1 cellular context compared by ENCODE assay signal in the genomic region with DNA sequence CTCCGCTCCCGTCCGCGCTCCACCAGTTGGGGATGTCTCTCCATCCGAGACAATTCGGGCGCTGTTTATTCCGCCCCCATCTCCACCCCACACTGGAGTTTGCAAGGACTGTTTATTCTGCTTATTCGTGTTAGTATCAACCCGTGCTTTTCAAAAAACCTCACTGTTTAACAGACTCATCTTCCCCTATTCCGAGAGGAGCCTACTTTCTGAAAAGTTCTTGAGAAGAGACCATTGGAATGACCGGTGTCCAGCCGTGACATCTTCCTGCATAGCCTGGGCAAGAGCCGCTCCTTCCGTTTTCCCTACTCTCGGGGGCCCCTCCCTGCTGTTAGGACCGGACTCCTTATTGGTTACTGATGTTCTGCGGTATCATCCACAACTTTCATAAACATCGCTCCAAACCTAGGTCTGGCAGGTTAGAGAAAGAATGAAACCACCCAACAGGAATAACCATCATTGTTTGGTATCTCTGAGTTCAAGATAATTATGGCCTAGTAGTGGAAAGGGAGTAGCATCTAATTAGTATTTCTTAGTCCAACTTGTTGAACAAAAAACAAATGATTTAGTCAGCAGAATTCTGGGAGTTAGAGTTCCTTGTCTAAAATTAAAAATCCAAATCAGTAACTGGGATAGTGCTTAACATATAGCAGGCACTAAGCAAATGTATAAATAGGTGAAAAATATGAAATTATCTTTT.
A peak's percentile ranks its signal among the peaks of the same experiment; 100 is the strongest.
TF ChIP-seq lines count a peak whose summit lies in the region.

No MANE protein-coding gene starts in this region.

TF ChIP-seq in H1, 55 proteins besides CTCF, POLR2A, EP300 and RAD21 (continued from another document):
- 0 out of 2 replicates have a peak, but pooled peaks have one; percentile 6 for TF ChIP-seq CREB1 (IDR thresholded peaks at IDR 0.05)
- no peak for TF ChIP-seq FOSL1 (IDR thresholded peaks at IDR 0.05; ENCODE audit: insufficient read depth, low read depth, low read length)
